In genomic region chr20:17442588-17442987, GRCh38 we compare ENCODE assay signal across 14 cellular contexts.
A peak's percentile ranks its signal among the peaks of the same experiment; 100 is the strongest.
DNase-seq lines count a peak whose midpoint lies in the region; ATAC-seq, FAIRE-seq and TF ChIP-seq lines count a peak whose summit lies in the region.
"Had no signal": no experiment of that assay in that cellular context is flagged by ENCODE, and none has a peak within 500 bp of the region (broad histone marks: within the 10 kb centered on the region; RNA-seq: fewer than 3 reads in every experiment).

No MANE protein-coding gene starts in this region.

- no peaks in the 10 kb centered on the region for H3K79me1 ChIP-seq in mesendoderm (ENCODE audit: low read length)

- no peaks in the 10 kb centered on the region for H3F3A ChIP-seq in GM23248 (ENCODE audit: insufficient read depth)

- FAIRE-seq in H54 (lab: Jason Lieb, UNC): no peak

- H2BK15ac ChIP-seq in mesendoderm (replicated peaks; ENCODE audit: low read depth): no peak overlapping the region

- peak; percentile 24 for DNase-seq in NCI-H2196 (lab: John Stamatoyannopoulos, UW; ENCODE audit: unreplicated experiment)
- DNase-seq in NCI-H2196 treated with DMSO at 0.1 percent for 48 hours (lab: John Stamatoyannopoulos, UW; ENCODE audit: unreplicated experiment): no peak
- peak; percentile 26 for DNase-seq in KBM-7
- DNase-seq in WTC11 (ENCODE audit: low spot score): peak; percentile 38
- peak; percentile 74 for DNase-seq in mesendoderm
- DNase-seq in H54 (ENCODE audit: insufficient read length, low spot score): no peak
- DNase-seq in GM23248: no peak
- DNase-seq: activated CD8-positive, alpha-beta memory T cell treated with anti-CD3 and anti-CD28 coated beads for 24 hours; activated naive CD4-positive, alpha-beta T cell treated with anti-CD3 and anti-CD28 coated beads, Interleukin-2, amount 50 U/mL, for 16 hours; NCI-H446; upper lobe of left lung had no signal

- no peak overlapping the region for H3K4ac ChIP-seq in mesendoderm (ENCODE audit: low read depth, low read length)

- H3K9me2 ChIP-seq in GM23248 (ENCODE audit: insufficient read depth): no peaks in the 10 kb centered on the region

- H3K36me3 ChIP-seq in mesendoderm (ENCODE audit: control insufficient read depth, insufficient read depth, low read length) (no peaks in the 10 kb centered on the region), GM23248 (ENCODE audit: low read depth) (no peaks in the 10 kb centered on the region)
- H3K36me3 ChIP-seq: upper lobe of left lung had no signal

- no CpG with 5 or more reads among the region's 8 CpGs for WGBS in mesendoderm (ENCODE audit: extremely low coverage, insufficient coverage, low lambda C conversion rate)
- 28 to 32% methylated on average over 8 of the region's 8 CpGs for WGBS in GM23248 (ENCODE audit: low coverage in 1 of 2, low lambda C conversion rate in 2 of 2, missing lambda C conversion rate in 2 of 2), 2 experiments

- no peak overlapping the region for H3K4me3 Mint-ChIP-seq in WTC11
- H3K4me3 Mint-ChIP-seq: nephron had no signal

- POLR2A ChIA-PET in WTC11 (lab: Charles Lee): no interaction called here

- ATAC-seq in WTC11: peak; percentile 70
- no peak for ATAC-seq in HG03025 (IDR thresholded peaks at IDR 0.05; ENCODE audit: low FRiP score, unreplicated experiment)
- ATAC-seq: left lobe of liver had no signal

- no peak overlapping the region for H3K27ac Mint-ChIP-seq in WTC11
- H3K27ac Mint-ChIP-seq: nephron had no signal

- CTCF ChIA-PET in WTC11 (lab: Charles Lee): interaction anchor here (0.6 to 1.4 kb wide), 21 partner anchors 10 to 641 kb away, joined by 3 to 23 read pairs (median 4); partner anchors contain the start of gene PCSK2

- H3K4me2 ChIP-seq in mesendoderm (ENCODE audit: low read length) (no peak overlapping the region), GM23248 (ENCODE audit: unreplicated experiment) (no peak overlapping the region)

- no peaks in the 10 kb centered on the region for H3K79me2 ChIP-seq in mesendoderm (ENCODE audit: control insufficient read depth, insufficient read depth, low read length)
- no peaks in the 10 kb centered on the region for H3K79me2 ChIP-seq in GM23248 (ENCODE audit: insufficient read depth)

- in situ Hi-C loops in KBM-7 (cut with MboI; ENCODE audit: low pct_unique_long_range_greater_than_20kb, low sequenced_read_pairs) (no loop called here), GM23248 (cut with MboI) (no loop called here)

- peak; percentile 37; the same call in 1 of the 2 replicates for TF ChIP-seq CTCF in WTC11 (IDR thresholded peaks at IDR 0.05)

- H3K9ac ChIP-seq in mesendoderm (ENCODE audit: low read length) (no peak overlapping the region), GM23248 (no peak overlapping the region)

- no peaks in the 10 kb centered on the region for H3K9me3 ChIP-seq in GM23248 (ENCODE audit: low read depth)
- H3K9me3 ChIP-seq: upper lobe of left lung had no signal

- H3K27me3 ChIP-seq in mesendoderm (ENCODE audit: insufficient read depth, low read length, poor library complexity) (no peaks in the 10 kb centered on the region), GM23248 (replicated peaks; ENCODE audit: insufficient read depth) (peaks cover 36% of the 10 kb centered on the region)
- H3K27me3 ChIP-seq: upper lobe of left lung had no signal

- H3K4me1 Mint-ChIP-seq in WTC11: no peaks in the 10 kb centered on the region

- no peak overlapping the region for H4K8ac ChIP-seq in mesendoderm (ENCODE audit: low read depth, low read length)

- H3K23ac ChIP-seq in mesendoderm (ENCODE audit: low read length): no peak overlapping the region

- H3K36me3 Mint-ChIP-seq in WTC11: no peaks in the 10 kb centered on the region

- TF ChIP-seq POLR2A in H54 (IDR thresholded peaks at IDR 0.05; ENCODE audit: low read depth, low read length): no peak

- H3K4me3 ChIP-seq in mesendoderm (ENCODE audit: low read length) (no peak overlapping the region), GM23248 (no peak overlapping the region)
- H3K4me3 ChIP-seq: upper lobe of left lung had no signal

- H3K9me3 Mint-ChIP-seq in WTC11: peaks cover 3% of the 10 kb centered on the region; the same call in 1 of the 2 replicates
- H3K9me3 Mint-ChIP-seq: nephron had no signal

- no peaks in the 10 kb centered on the region for H3K27me3 Mint-ChIP-seq in WTC11 (ENCODE audit: low read depth)

- H2AFZ ChIP-seq in GM23248: no peak overlapping the region

- H2BK120ac ChIP-seq in mesendoderm (ENCODE audit: low read depth, low read length): no peak overlapping the region

- no peak overlapping the region for H2BK5ac ChIP-seq in mesendoderm (ENCODE audit: low read length)

- H4K5ac ChIP-seq in mesendoderm (ENCODE audit: low read length): no peak overlapping the region

- H3K27ac ChIP-seq in mesendoderm (ENCODE audit: low read depth, low read length) (no peak overlapping the region), GM23248 (no peak overlapping the region)
- H3K27ac ChIP-seq: upper lobe of left lung had no signal

- H3K56ac ChIP-seq in mesendoderm (ENCODE audit: low read length): peak overlapping the region; percentile 18

- H3K18ac ChIP-seq in mesendoderm (ENCODE audit: low read length): no peak overlapping the region

- H2AK5ac ChIP-seq in mesendoderm (ENCODE audit: low read length): no peak overlapping the region

- H3K4me1 ChIP-seq in mesendoderm (ENCODE audit: control insufficient read depth, low read depth, low read length) (no peaks in the 10 kb centered on the region), GM23248 (ENCODE audit: insufficient read depth) (no peaks in the 10 kb centered on the region)
- H3K4me1 ChIP-seq: upper lobe of left lung had no signal

- no peaks in the 10 kb centered on the region for H4K20me1 ChIP-seq in GM23248 (ENCODE audit: insufficient read depth)

TF ChIP-seq in WTC11, 78 proteins besides CTCF, POLR2A, EP300 and RAD21 (continues in another document):
- TF ChIP-seq IRF2 (CRISPR knock-in tag; IDR thresholded peaks at IDR 0.05; ENCODE audit: borderline replicate concordance, low read depth) (no peak), ZSCAN18 (CRISPR knock-in tag; IDR thresholded peaks at IDR 0.05) (no peak), ETV6 (CRISPR knock-in tag; IDR thresholded peaks at IDR 0.05) (no peak), GRHL2 (CRISPR knock-in tag; IDR thresholded peaks at IDR 0.05; ENCODE audit: insufficient replicate concordance, severe bottlenecking) (no peak), USF1 (CRISPR knock-in tag; IDR thresholded peaks at IDR 0.05) (no peak), ZNF671 (CRISPR knock-in tag; IDR thresholded peaks at IDR 0.05) (no peak), GABPB1 (CRISPR knock-in tag; IDR thresholded peaks at IDR 0.05) (no peak), ZNF281 (CRISPR knock-in tag; IDR thresholded peaks at IDR 0.05) (no peak), ZNF425 (CRISPR knock-in tag; conservative IDR thresholded peaks at IDR 0.05) (no peak)

Comparison
In these comparisons a context has a peak if more than half of its experiments do, and no peak if none do; other contexts are left out.
1. DNase-seq: peak in NCI-H2196 (single experiment), KBM-7 (single experiment), WTC11 (single experiment) and mesendoderm (single experiment); none in NCI-H2196 treated with DMSO at 0.1 percent for 48 hours (single experiment), H54 (single experiment) and GM23248 (single experiment).